Comparison of ENCODE assay signal across 12 cellular contexts in the genomic region with DNA sequence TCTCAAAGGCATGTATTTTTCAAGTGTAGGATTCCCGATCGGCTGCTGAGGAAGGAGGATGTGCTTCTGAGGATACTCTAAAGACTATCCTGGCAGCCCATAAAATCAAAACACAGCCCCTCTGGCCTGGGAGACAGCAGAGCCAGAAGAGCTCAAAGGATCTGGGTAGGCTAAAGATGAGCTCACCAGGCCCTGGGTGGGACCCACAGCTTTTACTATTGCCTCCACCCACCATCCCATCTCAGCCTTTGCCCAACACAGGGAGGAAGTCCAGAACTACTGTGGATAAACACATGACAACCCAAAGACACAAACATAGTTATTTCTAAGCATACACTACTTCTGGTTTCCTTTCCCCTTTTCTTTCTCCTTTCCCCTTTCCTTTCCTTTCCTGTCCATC.
A peak's percentile ranks its signal among the peaks of the same experiment; 100 is the strongest.
DNase-seq lines count a peak whose midpoint lies in the region; ATAC-seq and TF ChIP-seq lines count a peak whose summit lies in the region.
"Had no signal": no experiment of that assay in that cellular context is flagged by ENCODE, and none has a peak within 500 bp of the region (broad histone marks: within the 10 kb centered on the region; RNA-seq: fewer than 3 reads in every experiment).

No MANE protein-coding gene starts in this region.

- no peak overlapping the region for H2AFZ ChIP-seq in osteoblast (ENCODE audit: low read length)

- peaks cover 6% of the 10 kb centered on the region for H3K4me1 ChIP-seq in cardiac muscle cell (ENCODE audit: low read depth)
- peaks cover 4% of the 10 kb centered on the region for H3K4me1 ChIP-seq in osteoblast (ENCODE audit: insufficient read depth, low read length)
- H3K4me1 ChIP-seq in vagina = peaks cover 52% of the 10 kb centered on the region

- TF ChIP-seq POLR2A in vagina (IDR thresholded peaks at IDR 0.05) = no peak

- H3K36me3 Mint-ChIP-seq in T-helper 2 cell treated with Interferon-gamma antibody and Interleukin-4, amounts not matched to agents 5 μg/mL and 100 μg/mL, for 36 hours (ENCODE audit: low read depth) = peaks cover 8% of the 10 kb centered on the region
- H3K36me3 Mint-ChIP-seq in activated T-helper 17 cell treated with anti-CD3 and anti-CD28 coated beads, Interleukin-2, amount 50 U/mL, for 72 hours (ENCODE audit: low read depth) = peaks cover 3% of the 10 kb centered on the region
- H3K36me3 Mint-ChIP-seq: natural killer cell had no signal

- TF ChIP-seq CTCF in cardiac muscle cell (IDR thresholded peaks at IDR 0.05; ENCODE audit: low read depth, low read length) (no peak), osteoblast (IDR thresholded peaks at IDR 0.05; ENCODE audit: extremely low read depth, low read depth, low read length) (no peak), vagina (IDR thresholded peaks at IDR 0.05) (no peak)

- no peaks in the 10 kb centered on the region for H3K9me3 Mint-ChIP-seq in T-helper 2 cell treated with Interferon-gamma antibody and Interleukin-4, amounts not matched to agents 5 μg/mL and 100 μg/mL, for 36 hours
- H3K9me3 Mint-ChIP-seq in activated T-helper 17 cell treated with anti-CD3 and anti-CD28 coated beads, Interleukin-2, amount 50 U/mL, for 72 hours = no peaks in the 10 kb centered on the region
- H3K9me3 Mint-ChIP-seq: natural killer cell had no signal

- H3K4me2 ChIP-seq in osteoblast (ENCODE audit: insufficient read depth, low read length) = no peak overlapping the region

- H3K27me3 Mint-ChIP-seq in T-helper 2 cell treated with Interferon-gamma antibody and Interleukin-4, amounts not matched to agents 5 μg/mL and 100 μg/mL, for 36 hours (ENCODE audit: low read depth) = no peaks in the 10 kb centered on the region
- no peaks in the 10 kb centered on the region for H3K27me3 Mint-ChIP-seq in activated T-helper 17 cell treated with anti-CD3 and anti-CD28 coated beads, Interleukin-2, amount 50 U/mL, for 72 hours

- H3K27me3 ChIP-seq in cardiac muscle cell (no peaks in the 10 kb centered on the region), osteoblast (ENCODE audit: insufficient read depth, low read length) (no peaks in the 10 kb centered on the region), vagina (no peaks in the 10 kb centered on the region)

- H3K4me3 Mint-ChIP-seq in T-helper 2 cell treated with Interferon-gamma antibody and Interleukin-4, amounts not matched to agents 5 μg/mL and 100 μg/mL, for 36 hours = no peak overlapping the region
- H3K4me3 Mint-ChIP-seq in activated T-helper 17 cell treated with anti-CD3 and anti-CD28 coated beads, Interleukin-2, amount 50 U/mL, for 72 hours = no peak overlapping the region
- H3K4me3 Mint-ChIP-seq: activated CD8-positive, alpha-beta T cell treated with anti-CD3 and anti-CD28 coated beads, Interleukin-2, amount 10 ng/mL, durations not matched to agents 7 days and 5 days; natural killer cell had no signal

- no peak for ATAC-seq in GM18517 (IDR thresholded peaks at IDR 0.05; ENCODE audit: unreplicated experiment)
- no peak for ATAC-seq in activated T-helper 17 cell treated with anti-CD3 and anti-CD28 coated beads, Interleukin-2, amount 50 U/mL, for 72 hours (replicated peaks)
- ATAC-seq: activated CD8-positive, alpha-beta T cell treated with anti-CD3 and anti-CD28 coated beads, Interleukin-2, amount 10 ng/mL, durations not matched to agents 7 days and 5 days had no signal

- H3K9me3 ChIP-seq in cardiac muscle cell (ENCODE audit: low read depth) (no peaks in the 10 kb centered on the region), osteoblast (ENCODE audit: low read depth, low read length) (no peaks in the 10 kb centered on the region), vagina (no peaks in the 10 kb centered on the region)

- H3K79me2 ChIP-seq in osteoblast (ENCODE audit: insufficient read depth, low read length) = no peaks in the 10 kb centered on the region

- DNase-seq in T-helper 2 cell treated with Interferon-gamma antibody and Interleukin-4, amounts not matched to agents 5 μg/mL and 100 μg/mL, for 36 hours (ENCODE audit: low spot score) = no peak
- DNase-seq in T-helper 2 cell = no peak
- DNase-seq in cardiac muscle cell (ENCODE audit: low read depth in 1 of 2, low spot score in 1 of 2) = peak in 1 of 2 donors; percentile 61
- peak; percentile 72 for DNase-seq in osteoblast (ENCODE audit: insufficient read length, low spot score, missing footprints)
- DNase-seq in vagina (ENCODE audit: extremely low spot score in 2 of 2) = no peak
- no peak for DNase-seq in activated CD4-positive, alpha-beta T cell treated with anti-CD3 and anti-CD28 coated beads for 48 hours
- DNase-seq: activated CD8-positive, alpha-beta T cell treated with anti-CD3 and anti-CD28 coated beads, Interleukin-2, amount 10 ng/mL, durations not matched to agents 7 days and 5 days; natural killer cell; NCI-H2107 had no signal

- H3K4me3 ChIP-seq in cardiac muscle cell (no peak overlapping the region), osteoblast (ENCODE audit: insufficient read depth, low read length) (no peak overlapping the region), vagina (no peak overlapping the region)

- no peaks in the 10 kb centered on the region for H4K20me1 ChIP-seq in osteoblast (ENCODE audit: insufficient read depth, low read length)

- H3K4me1 Mint-ChIP-seq in T-helper 2 cell treated with Interferon-gamma antibody and Interleukin-4, amounts not matched to agents 5 μg/mL and 100 μg/mL, for 36 hours (ENCODE audit: low read depth) = peaks cover 28% of the 10 kb centered on the region
- peaks cover 5% of the 10 kb centered on the region for H3K4me1 Mint-ChIP-seq in activated T-helper 17 cell treated with anti-CD3 and anti-CD28 coated beads, Interleukin-2, amount 50 U/mL, for 72 hours

- H3K27ac ChIP-seq in cardiac muscle cell = peak overlapping the region; percentile 49
- no peak overlapping the region for H3K27ac ChIP-seq in osteoblast (ENCODE audit: low read depth, low read length)
- peak overlapping the region; percentile 85 for H3K27ac ChIP-seq in vagina
- H3K27ac ChIP-seq: 22Rv1 had no signal

- peak overlapping the region; percentile 28 for H3K27ac Mint-ChIP-seq in T-helper 2 cell treated with Interferon-gamma antibody and Interleukin-4, amounts not matched to agents 5 μg/mL and 100 μg/mL, for 36 hours
- no peak overlapping the region for H3K27ac Mint-ChIP-seq in activated T-helper 17 cell treated with anti-CD3 and anti-CD28 coated beads, Interleukin-2, amount 50 U/mL, for 72 hours
- H3K27ac Mint-ChIP-seq: activated CD8-positive, alpha-beta T cell treated with anti-CD3 and anti-CD28 coated beads, Interleukin-2, amount 10 ng/mL, durations not matched to agents 7 days and 5 days; natural killer cell had no signal

- H3K36me3 ChIP-seq in cardiac muscle cell (no peaks in the 10 kb centered on the region), osteoblast (ENCODE audit: insufficient read depth, low read length) (no peaks in the 10 kb centered on the region), vagina (no peaks in the 10 kb centered on the region)

- intact Hi-C loops in vagina (cut with DNase I) = no loop called here
